Comparison of ENCODE assay signal across 8 cellular contexts in genomic region chr9:127557466-127557869, GRCh38. TPM values are rescaled to one million over a fixed set of nuclear protein-coding genes. Genes with fewer than 3 reads are reported as not detected.
DNase-seq lines count a peak whose midpoint lies in the region; ATAC-seq and TF ChIP-seq lines count a peak whose summit lies in the region.

No MANE protein-coding gene starts in this region.

- peaks cover 4% of the 10 kb centered on the region; the same call in 1 of the 2 replicates for H3K9me3 Mint-ChIP-seq in WTC11

- H3K36me3 Mint-ChIP-seq in WTC11 = 0 out of 2 replicates have a peak, but pooled peaks cover 3% of the 10 kb centered on the region

- no peaks in the 10 kb centered on the region for H3K27me3 ChIP-seq in left ventricle myocardium inferior (ENCODE audit: low read depth)

- DNase-seq in NK-92 treated with Interleukin-12 subunit alpha and Interleukin-12 subunit beta, amount 100 ng/mL, for 24 hours (lab: John Stamatoyannopoulos, UW) = peak; percentile 30
- DNase-seq in NK-92 (lab: John Stamatoyannopoulos, UW; ENCODE audit: unreplicated experiment) = no peak
- DNase-seq in WTC11 (ENCODE audit: low spot score) = no peak
- no peak for DNase-seq in left ventricle myocardium inferior
- DNase-seq in substantia nigra (lab: John Stamatoyannopoulos, UW) = peak in 7 of 49 donors; percentile 15 to 51 (median 34)
- no peak for DNase-seq in DMS79 treated with DMSO at 0.1 percent for 48 hours (lab: John Stamatoyannopoulos, UW)
- DNase-seq in cortex of kidney (lab: John Stamatoyannopoulos, UW) = no peak
- DNase-seq in NCI-H1105 treated with DMSO at 0.1 percent for 48 hours (lab: John Stamatoyannopoulos, UW) = no peak

- peaks cover 52% of the 10 kb centered on the region for H3K4me1 Mint-ChIP-seq in WTC11

- H3K27ac ChIP-seq in left ventricle myocardium inferior (replicated peaks) (peak overlapping the region; percentile 84), substantia nigra (ENCODE audit: low read depth, low read length, poor library complexity, severe bottlenecking) (peak overlapping the region; percentile 11)

- intact Hi-C loops in left ventricle myocardium inferior (cut with micrococcal nuclease) = no loop called here

- H3K4me1 ChIP-seq in left ventricle myocardium inferior = peaks cover 89% of the 10 kb centered on the region

- no peaks in the 10 kb centered on the region for H3K27me3 Mint-ChIP-seq in WTC11 (ENCODE audit: low read depth)

- no peak overlapping the region for H3K27ac Mint-ChIP-seq in WTC11

- no peaks in the 10 kb centered on the region for H3K36me3 ChIP-seq in left ventricle myocardium inferior

- peak; percentile 13; the same call in 1 of the 2 replicates for ATAC-seq in WTC11

- no peak for TF ChIP-seq CTCF in WTC11 (IDR thresholded peaks at IDR 0.05)
- no peak for TF ChIP-seq CTCF in left ventricle myocardium inferior (IDR thresholded peaks at IDR 0.05; ENCODE audit: borderline replicate concordance)

- CTCF ChIA-PET in WTC11 (lab: Charles Lee) = interaction anchor here (0.6 to 3.4 kb wide), 9 partner anchors 11 to 386 kb away, joined by 3 to 18 read pairs (median 5); partner anchors contain the start of genes PTRH1 and TOR2A

- peak overlapping the region; percentile 9 for H3K4me3 ChIP-seq in left ventricle myocardium inferior

- no peak overlapping the region for H3K4me3 Mint-ChIP-seq in WTC11

- no peaks in the 10 kb centered on the region for H3K9me3 ChIP-seq in left ventricle myocardium inferior (replicated peaks)

- POLR2A ChIA-PET in WTC11 (lab: Charles Lee) = no interaction called here

TF ChIP-seq in WTC11, 78 proteins besides CTCF, POLR2A, EP300 and RAD21:
- TF ChIP-seq TCF7 (CRISPR knock-in tag; IDR thresholded peaks at IDR 0.05; ENCODE audit: low read depth) (no peak), TP53 (CRISPR knock-in tag; IDR thresholded peaks at IDR 0.05) (no peak), MXD4 (CRISPR knock-in tag; IDR thresholded peaks at IDR 0.05; ENCODE audit: borderline replicate concordance) (no peak), ELF4 (CRISPR knock-in tag; IDR thresholded peaks at IDR 0.05; ENCODE audit: low read depth) (no peak), MLX (CRISPR knock-in tag; IDR thresholded peaks at IDR 0.05) (no peak), ZNF396 (CRISPR knock-in tag; IDR thresholded peaks at IDR 0.05; ENCODE audit: borderline replicate concordance) (no peak), E2F1 (CRISPR knock-in tag; IDR thresholded peaks at IDR 0.05) (no peak), GRHL2 (CRISPR knock-in tag; IDR thresholded peaks at IDR 0.05; ENCODE audit: insufficient replicate concordance, severe bottlenecking) (no peak), ATF1 (CRISPR knock-in tag; IDR thresholded peaks at IDR 0.05) (no peak), PRDM15 (CRISPR knock-in tag; IDR thresholded peaks at IDR 0.05) (no peak), GABPB1 (CRISPR knock-in tag; IDR thresholded peaks at IDR 0.05) (no peak), EMX1 (CRISPR knock-in tag; IDR thresholded peaks at IDR 0.05) (no peak), SOX15 (CRISPR knock-in tag; IDR thresholded peaks at IDR 0.05) (no peak), IRF1 (CRISPR knock-in tag; IDR thresholded peaks at IDR 0.05) (no peak), ZNF138 (CRISPR knock-in tag; conservative IDR thresholded peaks at IDR 0.05) (no peak), NFE2L1 (CRISPR knock-in tag; IDR thresholded peaks at IDR 0.05) (no peak)

RNA-seq across cellular contexts. Expression of gene STXBP1, which starts 54.6 kb away (rescaled TPM):
- total RNA-seq in WTC11 (2021) (37.1 to 45.6 TPM (median 40.3 TPM) in 3 replicates), left ventricle myocardium inferior (36.9 TPM)
